ENCODE assay signal across 1 cellular context in the genomic region with DNA sequence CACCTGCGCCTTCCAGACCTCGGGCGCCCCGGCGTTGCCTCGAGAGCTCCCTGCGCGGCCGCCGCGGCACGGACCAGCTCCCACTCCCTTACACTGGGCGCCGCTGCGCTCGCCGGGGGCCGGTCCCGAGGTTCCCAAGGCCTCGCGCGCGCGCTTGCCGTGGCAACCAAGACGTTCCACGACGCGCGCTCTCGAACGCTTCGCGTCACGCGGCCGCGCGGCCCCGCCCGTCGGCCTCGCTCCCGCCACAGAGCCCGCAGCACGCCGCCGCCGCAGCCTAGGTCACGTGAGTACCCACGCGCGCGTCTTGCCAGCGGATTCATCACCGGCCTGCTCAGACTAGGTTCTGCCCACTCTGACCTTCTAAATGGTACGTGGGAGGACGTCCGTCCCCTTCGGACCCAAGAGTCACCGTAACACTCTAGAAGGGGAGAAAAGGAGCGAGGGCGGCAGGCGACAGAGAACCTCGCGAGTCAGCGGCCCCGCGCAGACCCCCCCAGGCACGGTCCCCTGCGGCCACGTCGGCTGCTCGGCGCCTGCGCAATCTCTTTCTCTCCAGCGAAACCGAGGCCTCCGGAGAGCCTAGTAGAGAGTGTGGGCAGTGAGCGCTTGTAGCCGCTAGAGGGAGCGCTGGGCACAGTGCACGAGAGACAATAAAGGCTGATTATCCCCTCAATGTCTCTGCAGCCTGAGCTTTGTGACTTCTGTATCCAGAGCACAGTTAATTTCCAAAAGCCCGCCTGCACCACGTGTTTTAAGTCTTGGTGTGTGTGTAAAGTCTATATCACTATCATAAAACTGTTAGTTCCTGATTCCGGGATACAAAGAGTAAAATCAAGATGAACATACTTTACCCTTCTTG.
TF ChIP-seq lines count a peak whose summit lies in the region.

A gene with protein sequence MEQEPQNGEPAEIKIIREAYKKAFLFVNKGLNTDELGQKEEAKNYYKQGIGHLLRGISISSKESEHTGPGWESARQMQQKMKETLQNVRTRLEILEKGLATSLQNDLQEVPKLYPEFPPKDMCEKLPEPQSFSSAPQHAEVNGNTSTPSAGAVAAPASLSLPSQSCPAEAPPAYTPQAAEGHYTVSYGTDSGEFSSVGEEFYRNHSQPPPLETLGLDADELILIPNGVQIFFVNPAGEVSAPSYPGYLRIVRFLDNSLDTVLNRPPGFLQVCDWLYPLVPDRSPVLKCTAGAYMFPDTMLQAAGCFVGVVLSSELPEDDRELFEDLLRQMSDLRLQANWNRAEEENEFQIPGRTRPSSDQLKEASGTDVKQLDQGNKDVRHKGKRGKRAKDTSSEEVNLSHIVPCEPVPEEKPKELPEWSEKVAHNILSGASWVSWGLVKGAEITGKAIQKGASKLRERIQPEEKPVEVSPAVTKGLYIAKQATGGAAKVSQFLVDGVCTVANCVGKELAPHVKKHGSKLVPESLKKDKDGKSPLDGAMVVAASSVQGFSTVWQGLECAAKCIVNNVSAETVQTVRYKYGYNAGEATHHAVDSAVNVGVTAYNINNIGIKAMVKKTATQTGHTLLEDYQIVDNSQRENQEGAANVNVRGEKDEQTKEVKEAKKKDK (minus strand): TSS at position 173 of the 862 bp plus-strand sequence. CDS start 10,564 bp downstream, outside the sequence.

TF ChIP-seq in HEK293, 187 proteins besides CTCF, POLR2A, EP300 and RAD21 (continued from another document and continues in another):
- TF ChIP-seq, protein P1, sequence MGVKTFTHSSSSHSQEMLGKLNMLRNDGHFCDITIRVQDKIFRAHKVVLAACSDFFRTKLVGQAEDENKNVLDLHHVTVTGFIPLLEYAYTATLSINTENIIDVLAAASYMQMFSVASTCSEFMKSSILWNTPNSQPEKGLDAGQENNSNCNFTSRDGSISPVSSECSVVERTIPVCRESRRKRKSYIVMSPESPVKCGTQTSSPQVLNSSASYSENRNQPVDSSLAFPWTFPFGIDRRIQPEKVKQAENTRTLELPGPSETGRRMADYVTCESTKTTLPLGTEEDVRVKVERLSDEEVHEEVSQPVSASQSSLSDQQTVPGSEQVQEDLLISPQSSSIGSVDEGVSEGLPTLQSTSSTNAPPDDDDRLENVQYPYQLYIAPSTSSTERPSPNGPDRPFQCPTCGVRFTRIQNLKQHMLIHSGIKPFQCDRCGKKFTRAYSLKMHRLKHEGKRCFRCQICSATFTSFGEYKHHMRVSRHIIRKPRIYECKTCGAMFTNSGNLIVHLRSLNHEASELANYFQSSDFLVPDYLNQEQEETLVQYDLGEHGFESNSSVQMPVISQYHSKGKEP (tag by site-specific recombination; IDR thresholded peaks at IDR 0.05), result no peak
- TF ChIP-seq ZNF514 (tag by site-specific recombination; IDR thresholded peaks at IDR 0.05) (no peak), TCF7L2 (IDR thresholded peaks at IDR 0.05; ENCODE audit: borderline replicate concordance, low read depth, low read length) (no peak), EGR2 (tag by site-specific recombination; IDR thresholded peaks at IDR 0.05; ENCODE audit: low read depth) (peak; percentile 53; the same call in 1 of the 2 replicates), ZXDB (tag by site-specific recombination; IDR thresholded peaks at IDR 0.05) (peak; percentile 49; the same call in 1 of the 2 replicates), ZFHX2 (tag by site-specific recombination; conservative IDR thresholded peaks at IDR 0.05) (peak; percentile 80), ZNF501 (tag by site-specific recombination; IDR thresholded peaks at IDR 0.05) (peak; percentile 88), GLIS2 (tag by site-specific recombination; IDR thresholded peaks at IDR 0.05) (peak; percentile 97), ZNF23 (tag by site-specific recombination; IDR thresholded peaks at IDR 0.05; ENCODE audit: borderline replicate concordance) (no peak), ZNF571 (tag by site-specific recombination; IDR thresholded peaks at IDR 0.05) (no peak), KLF10 (tag by site-specific recombination; IDR thresholded peaks at IDR 0.05) (no peak), SP3 (tag by site-specific recombination; IDR thresholded peaks at IDR 0.05) (no peak), ZNF785 (tag by site-specific recombination; IDR thresholded peaks at IDR 0.05) (peak; percentile 86), ZNF626 (tag by site-specific recombination; IDR thresholded peaks at IDR 0.05) (no peak), ZIC2 (tag by site-specific recombination; IDR thresholded peaks at IDR 0.05) (peak; percentile 39; the same call in 1 of the 2 replicates), ZNF114 (tag by site-specific recombination; IDR thresholded peaks at IDR 0.05) (no peak), ZNF211 (tag by site-specific recombination; IDR thresholded peaks at IDR 0.05; ENCODE audit: low read depth) (no peak), ZBTB17 (tag by site-specific recombination; IDR thresholded peaks at IDR 0.05) (peak; percentile 79), ZNF600 (tag by site-specific recombination; IDR thresholded peaks at IDR 0.05) (0 out of 2 replicates have a peak, but pooled peaks have one; percentile 44), ZNF664 (tag by site-specific recombination; IDR thresholded peaks at IDR 0.05) (no peak), ZNF660 (tag by site-specific recombination; IDR thresholded peaks at IDR 0.05) (peak; percentile 70), ZNF248 (tag by site-specific recombination; IDR thresholded peaks at IDR 0.05) (no peak), ZNF184 (tag by site-specific recombination; IDR thresholded peaks at IDR 0.05) (0 out of 2 replicates have a peak, but pooled peaks have one; percentile 26), SCRT2 (tag by site-specific recombination; IDR thresholded peaks at IDR 0.05) (0 out of 2 replicates have a peak, but pooled peaks have one; percentile 9), ZNF157 (tag by site-specific recombination; IDR thresholded peaks at IDR 0.05) (no peak), ZFP37 (tag by site-specific recombination; IDR thresholded peaks at IDR 0.05) (peak; percentile 77; the same call in 1 of the 2 replicates), ZNF121 (tag by site-specific recombination; IDR thresholded peaks at IDR 0.05) (0 out of 2 replicates have a peak, but pooled peaks have one; percentile 49), GLIS1 (tag by site-specific recombination; IDR thresholded peaks at IDR 0.05) (peak; percentile 95), ZNF341 (tag by site-specific recombination; IDR thresholded peaks at IDR 0.05; ENCODE audit: low read depth) (no peak), ZNF701 (tag by site-specific recombination; IDR thresholded peaks at IDR 0.05) (no peak), ZNF2 (tag by site-specific recombination; IDR thresholded peaks at IDR 0.05) (0 out of 2 replicates have a peak, but pooled peaks have one; percentile 75), ZNF830 (tag by site-specific recombination; IDR thresholded peaks at IDR 0.05; ENCODE audit: low read depth) (no peak), SP7 (tag by site-specific recombination; IDR thresholded peaks at IDR 0.05) (peak; percentile 51; the same call in 1 of the 2 replicates), PRDM1 (tag by site-specific recombination; IDR thresholded peaks at IDR 0.05) (no peak)
- TF ChIP-seq, protein P2, sequence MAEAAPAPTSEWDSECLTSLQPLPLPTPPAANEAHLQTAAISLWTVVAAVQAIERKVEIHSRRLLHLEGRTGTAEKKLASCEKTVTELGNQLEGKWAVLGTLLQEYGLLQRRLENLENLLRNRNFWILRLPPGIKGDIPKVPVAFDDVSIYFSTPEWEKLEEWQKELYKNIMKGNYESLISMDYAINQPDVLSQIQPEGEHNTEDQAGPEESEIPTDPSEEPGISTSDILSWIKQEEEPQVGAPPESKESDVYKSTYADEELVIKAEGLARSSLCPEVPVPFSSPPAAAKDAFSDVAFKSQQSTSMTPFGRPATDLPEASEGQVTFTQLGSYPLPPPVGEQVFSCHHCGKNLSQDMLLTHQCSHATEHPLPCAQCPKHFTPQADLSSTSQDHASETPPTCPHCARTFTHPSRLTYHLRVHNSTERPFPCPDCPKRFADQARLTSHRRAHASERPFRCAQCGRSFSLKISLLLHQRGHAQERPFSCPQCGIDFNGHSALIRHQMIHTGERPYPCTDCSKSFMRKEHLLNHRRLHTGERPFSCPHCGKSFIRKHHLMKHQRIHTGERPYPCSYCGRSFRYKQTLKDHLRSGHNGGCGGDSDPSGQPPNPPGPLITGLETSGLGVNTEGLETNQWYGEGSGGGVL (tag by site-specific recombination; IDR thresholded peaks at IDR 0.05), result no peak
- TF ChIP-seq, protein P3, sequence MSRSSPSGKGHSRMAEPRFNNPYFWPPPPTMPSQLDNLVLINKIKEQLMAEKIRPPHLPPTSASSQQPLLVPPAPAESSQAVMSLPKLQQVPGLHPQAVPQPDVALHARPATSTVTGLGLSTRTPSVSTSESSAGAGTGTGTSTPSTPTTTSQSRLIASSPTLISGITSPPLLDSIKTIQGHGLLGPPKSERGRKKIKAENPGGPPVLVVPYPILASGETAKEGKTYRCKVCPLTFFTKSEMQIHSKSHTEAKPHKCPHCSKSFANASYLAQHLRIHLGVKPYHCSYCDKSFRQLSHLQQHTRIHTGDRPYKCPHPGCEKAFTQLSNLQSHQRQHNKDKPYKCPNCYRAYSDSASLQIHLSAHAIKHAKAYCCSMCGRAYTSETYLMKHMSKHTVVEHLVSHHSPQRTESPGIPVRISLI (tag by site-specific recombination; IDR thresholded peaks at IDR 0.05), result no peak
- TF ChIP-seq, protein P4, sequence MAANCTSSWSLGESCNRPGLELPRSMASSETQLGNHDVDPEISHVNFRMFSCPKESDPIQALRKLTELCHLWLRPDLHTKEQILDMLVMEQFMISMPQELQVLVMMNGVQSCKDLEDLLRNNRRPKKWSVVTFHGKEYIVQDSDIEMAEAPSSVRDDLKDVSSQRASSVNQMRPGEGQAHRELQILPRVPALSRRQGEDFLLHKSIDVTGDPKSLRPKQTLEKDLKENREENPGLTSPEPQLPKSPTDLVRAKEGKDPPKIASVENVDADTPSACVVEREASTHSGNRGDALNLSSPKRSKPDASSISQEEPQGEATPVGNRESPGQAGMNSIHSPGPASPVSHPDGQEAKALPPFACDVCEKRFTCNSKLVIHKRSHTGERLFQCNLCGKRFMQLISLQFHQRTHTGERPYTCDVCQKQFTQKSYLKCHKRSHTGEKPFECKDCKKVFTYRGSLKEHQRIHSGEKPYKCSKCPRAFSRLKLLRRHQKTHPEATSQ (tag by site-specific recombination; IDR thresholded peaks at IDR 0.05), result 0 out of 2 replicates have a peak, but pooled peaks have one; percentile 34
- TF ChIP-seq, protein P5, sequence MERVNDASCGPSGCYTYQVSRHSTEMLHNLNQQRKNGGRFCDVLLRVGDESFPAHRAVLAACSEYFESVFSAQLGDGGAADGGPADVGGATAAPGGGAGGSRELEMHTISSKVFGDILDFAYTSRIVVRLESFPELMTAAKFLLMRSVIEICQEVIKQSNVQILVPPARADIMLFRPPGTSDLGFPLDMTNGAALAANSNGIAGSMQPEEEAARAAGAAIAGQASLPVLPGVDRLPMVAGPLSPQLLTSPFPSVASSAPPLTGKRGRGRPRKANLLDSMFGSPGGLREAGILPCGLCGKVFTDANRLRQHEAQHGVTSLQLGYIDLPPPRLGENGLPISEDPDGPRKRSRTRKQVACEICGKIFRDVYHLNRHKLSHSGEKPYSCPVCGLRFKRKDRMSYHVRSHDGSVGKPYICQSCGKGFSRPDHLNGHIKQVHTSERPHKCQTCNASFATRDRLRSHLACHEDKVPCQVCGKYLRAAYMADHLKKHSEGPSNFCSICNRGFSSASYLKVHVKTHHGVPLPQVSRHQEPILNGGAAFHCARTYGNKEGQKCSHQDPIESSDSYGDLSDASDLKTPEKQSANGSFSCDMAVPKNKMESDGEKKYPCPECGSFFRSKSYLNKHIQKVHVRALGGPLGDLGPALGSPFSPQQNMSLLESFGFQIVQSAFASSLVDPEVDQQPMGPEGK (tag by site-specific recombination; IDR thresholded peaks at IDR 0.05), result peak; percentile 94
- TF ChIP-seq, protein P6, sequence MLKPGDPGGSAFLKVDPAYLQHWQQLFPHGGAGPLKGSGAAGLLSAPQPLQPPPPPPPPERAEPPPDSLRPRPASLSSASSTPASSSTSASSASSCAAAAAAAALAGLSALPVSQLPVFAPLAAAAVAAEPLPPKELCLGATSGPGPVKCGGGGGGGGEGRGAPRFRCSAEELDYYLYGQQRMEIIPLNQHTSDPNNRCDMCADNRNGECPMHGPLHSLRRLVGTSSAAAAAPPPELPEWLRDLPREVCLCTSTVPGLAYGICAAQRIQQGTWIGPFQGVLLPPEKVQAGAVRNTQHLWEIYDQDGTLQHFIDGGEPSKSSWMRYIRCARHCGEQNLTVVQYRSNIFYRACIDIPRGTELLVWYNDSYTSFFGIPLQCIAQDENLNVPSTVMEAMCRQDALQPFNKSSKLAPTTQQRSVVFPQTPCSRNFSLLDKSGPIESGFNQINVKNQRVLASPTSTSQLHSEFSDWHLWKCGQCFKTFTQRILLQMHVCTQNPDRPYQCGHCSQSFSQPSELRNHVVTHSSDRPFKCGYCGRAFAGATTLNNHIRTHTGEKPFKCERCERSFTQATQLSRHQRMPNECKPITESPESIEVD (tag by site-specific recombination; IDR thresholded peaks at IDR 0.05), result no peak
- TF ChIP-seq, protein P7, sequence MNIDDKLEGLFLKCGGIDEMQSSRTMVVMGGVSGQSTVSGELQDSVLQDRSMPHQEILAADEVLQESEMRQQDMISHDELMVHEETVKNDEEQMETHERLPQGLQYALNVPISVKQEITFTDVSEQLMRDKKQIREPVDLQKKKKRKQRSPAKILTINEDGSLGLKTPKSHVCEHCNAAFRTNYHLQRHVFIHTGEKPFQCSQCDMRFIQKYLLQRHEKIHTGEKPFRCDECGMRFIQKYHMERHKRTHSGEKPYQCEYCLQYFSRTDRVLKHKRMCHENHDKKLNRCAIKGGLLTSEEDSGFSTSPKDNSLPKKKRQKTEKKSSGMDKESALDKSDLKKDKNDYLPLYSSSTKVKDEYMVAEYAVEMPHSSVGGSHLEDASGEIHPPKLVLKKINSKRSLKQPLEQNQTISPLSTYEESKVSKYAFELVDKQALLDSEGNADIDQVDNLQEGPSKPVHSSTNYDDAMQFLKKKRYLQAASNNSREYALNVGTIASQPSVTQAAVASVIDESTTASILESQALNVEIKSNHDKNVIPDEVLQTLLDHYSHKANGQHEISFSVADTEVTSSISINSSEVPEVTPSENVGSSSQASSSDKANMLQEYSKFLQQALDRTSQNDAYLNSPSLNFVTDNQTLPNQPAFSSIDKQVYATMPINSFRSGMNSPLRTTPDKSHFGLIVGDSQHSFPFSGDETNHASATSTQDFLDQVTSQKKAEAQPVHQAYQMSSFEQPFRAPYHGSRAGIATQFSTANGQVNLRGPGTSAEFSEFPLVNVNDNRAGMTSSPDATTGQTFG (tag by site-specific recombination; IDR thresholded peaks at IDR 0.05; ENCODE audit: borderline replicate concordance), result no peak
